In genomic region chr4:63632858-63633257, GRCh38 we compare ENCODE assay signal across 34 cellular contexts.
"Had no signal": no experiment of that assay in that cellular context is flagged by ENCODE, and none has a peak within 500 bp of the region (broad histone marks: within the 10 kb centered on the region; RNA-seq: fewer than 3 reads in every experiment).

No MANE protein-coding gene starts in this region.

- H3K4me2 ChIP-seq: KMS-11 had no signal

- DNase-seq: Karpas-422, Kasumi-1, KG1, MG63, MM.1S, MV-4-11, NCI-H1048, NCI-H1092, NCI-H1092 treated with DMSO at 0.1 percent for 48 hours, NCI-H1105, NCI-H1105 treated with DMSO at 0.1 percent for 48 hours, NCI-H1417, NCI-H1417 treated with DMSO at 0.1 percent for 48 hours, NCI-H1436, NCI-H1436 treated with DMSO at 0.1 percent for 48 hours, NCI-H146, NCI-H1694, NCI-H1694 treated with DMSO at 0.1 percent for 48 hours, NCI-H187, NCI-H187 treated with DMSO at 0.1 percent for 48 hours, NCI-H1930, NCI-H2029, NCI-H2029 treated with DMSO at 0.1 percent for 48 hours, NCI-H2081, NCI-H2081 treated with DMSO at 0.1 percent for 48 hours, NCI-H2107, NCI-H2171, NCI-H2171 treated with DMSO at 0.1 percent for 48 hours, NCI-H2227 treated with DMSO at 0.1 percent for 48 hours, NCI-H226, NCI-H345, NCI-H446, NCI-H446 treated with DMSO at 0.1 percent for 48 hours had no signal

- H3K9ac ChIP-seq: KMS-11 had no signal

- H3K9me3 ChIP-seq: MG63 had no signal

- H3K36me3 ChIP-seq: MG63 had no signal

- H3K4me3 ChIP-seq: MG63 had no signal

- H3K27me3 ChIP-seq: MG63 had no signal

- H3K27ac ChIP-seq: KMS-11 had no signal
